In the genomic region with DNA sequence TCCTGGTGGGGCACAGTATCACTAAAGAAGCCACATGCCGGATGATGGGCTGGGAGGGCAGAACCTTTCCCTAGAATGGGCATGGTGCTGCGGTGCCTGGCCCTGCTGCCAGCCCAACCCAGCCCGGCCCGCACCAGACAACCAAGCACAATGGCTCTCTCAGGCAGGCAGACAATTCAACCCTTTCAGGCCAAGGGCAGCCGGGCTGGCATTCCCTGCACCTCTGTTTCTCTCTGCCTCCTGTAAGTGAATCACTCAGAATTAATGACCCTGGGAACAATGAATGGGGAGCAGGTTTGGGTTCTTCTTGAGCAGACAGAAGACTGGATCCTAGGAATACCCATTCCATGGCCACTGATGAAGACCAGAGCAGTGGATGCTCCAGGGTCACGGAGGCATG, we compare ENCODE assay signal across 23 cellular contexts. TPM values are rescaled to one million over a fixed set of nuclear protein-coding genes. Genes with fewer than 3 reads are reported as not detected.
DNase-seq lines count a peak whose midpoint lies in the region; FAIRE-seq and TF ChIP-seq lines count a peak whose summit lies in the region.
"Had no signal": no experiment of that assay in that cellular context is flagged by ENCODE, and none has a peak within 500 bp of the region (broad histone marks: within the 10 kb centered on the region; RNA-seq: fewer than 3 reads in every experiment).

No MANE protein-coding gene starts in this region.

- H3K9me3 Mint-ChIP-seq in activated T-cell treated with anti-CD3 and anti-CD28 coated beads, Interleukin-2, amount 50 U/mL, for 24 hours: peaks cover 20% of the 10 kb centered on the region

- peaks cover 28% of the 10 kb centered on the region for H3K4me1 Mint-ChIP-seq in activated T-cell treated with anti-CD3 and anti-CD28 coated beads, Interleukin-2, amount 50 U/mL, for 24 hours (ENCODE audit: low read depth)

- no peak overlapping the region for H3K4me3 Mint-ChIP-seq in activated T-cell treated with anti-CD3 and anti-CD28 coated beads, Interleukin-2, amount 50 U/mL, for 24 hours
- H3K4me3 Mint-ChIP-seq: activated CD4-positive, alpha-beta T cell treated with anti-CD3 and anti-CD28 coated beads, Interleukin-2, amount 10 ng/mL, durations not matched to agents 7 days and 5 days; stimulated activated naive B cell treated with anti-CD40 and anti-IgM and Interleukin-4, amounts not matched to agents 10 μg/mL and 1 μg/mL and 100 μg/mL, for 72 hours had no signal

- no peaks in the 10 kb centered on the region for H3K27me3 ChIP-seq in esophagus squamous epithelium
- H3K27me3 ChIP-seq in suprapubic skin: no peaks in the 10 kb centered on the region
- H3K27me3 ChIP-seq: tibial artery had no signal

- no peaks in the 10 kb centered on the region for H3K27me3 Mint-ChIP-seq in activated T-cell treated with anti-CD3 and anti-CD28 coated beads, Interleukin-2, amount 50 U/mL, for 24 hours

- H3K9me3 ChIP-seq in esophagus squamous epithelium (peaks cover 0 to 13% (median 0%) of the 10 kb centered on the region in 3 donors), suprapubic skin (no peaks in the 10 kb centered on the region)
- H3K9me3 ChIP-seq: neutrophil had no signal

- H3K27ac ChIP-seq in esophagus squamous epithelium (peak overlapping the region; percentile 15 to 72 (median 63)), suprapubic skin (peak overlapping the region; percentile 57)
- H3K27ac ChIP-seq: neutrophil, WERI-Rb-1 had no signal

- intact Hi-C loops in esophagus squamous epithelium (cut with DNase I): no loop called here

- H3K36me3 ChIP-seq in esophagus squamous epithelium (no peaks in the 10 kb centered on the region), suprapubic skin (no peaks in the 10 kb centered on the region)
- H3K36me3 ChIP-seq: neutrophil, tibial artery, WERI-Rb-1 had no signal

- WGBS in esophagus squamous epithelium, 2 donors: 40 to 93% methylated on average over 1 to 3 of the region's 6 CpGs
- 86% methylated on average over 5 of the region's 6 CpGs for WGBS in suprapubic skin

- FAIRE-seq in urothelium cell line (lab: Jason Lieb, UNC): no peak
- FAIRE-seq: endothelial cell of umbilical vein, islet of Langerhans had no signal

- no peak overlapping the region for H3K27ac Mint-ChIP-seq in activated T-cell treated with anti-CD3 and anti-CD28 coated beads, Interleukin-2, amount 50 U/mL, for 24 hours
- H3K27ac Mint-ChIP-seq: activated CD4-positive, alpha-beta T cell treated with anti-CD3 and anti-CD28 coated beads, Interleukin-2, amount 10 ng/mL, durations not matched to agents 7 days and 5 days; stimulated activated naive B cell treated with anti-CD40 and anti-IgM and Interleukin-4, amounts not matched to agents 10 μg/mL and 1 μg/mL and 100 μg/mL, for 72 hours had no signal

- TF ChIP-seq POLR2A in esophagus squamous epithelium (IDR thresholded peaks at IDR 0.05): no peak
- no peak for TF ChIP-seq POLR2A in suprapubic skin (IDR thresholded peaks at IDR 0.05)

- H3K4me1 ChIP-seq in esophagus squamous epithelium (peaks cover 7 to 30% (median 18%) of the 10 kb centered on the region in 3 donors), suprapubic skin (peaks cover 23% of the 10 kb centered on the region)

- DNase-seq in anterior cingulate cortex (lab: John Stamatoyannopoulos, UW) (peak in 45 of 58 donors; percentile 7 to 86 (median 65)), esophagus squamous epithelium (lab: John Stamatoyannopoulos, UW) (no peak), middle frontal gyrus (ENCODE audit: extremely low spot score, low spot score) (peak; percentile 35), suprapubic skin (ENCODE audit: low spot score in 2 of 2) (no peak), urothelium cell line (ENCODE audit: low spot score) (no peak)
- DNase-seq in activated T-cell treated with anti-CD3 and anti-CD28 coated beads, Interleukin-2, amount 50 U/mL, for 24 hours: no peak
- DNase-seq in stimulated activated CD4-positive, alpha-beta T cell treated with anti-CD3 and anti-CD28 coated beads, Interleukin-2, amount 100 ng/mL, for 48 hours: no peak
- DNase-seq: activated CD4-positive, alpha-beta T cell treated with anti-CD3 and anti-CD28 coated beads, Interleukin-2, amount 10 ng/mL, durations not matched to agents 7 days and 5 days; activated naive CD4-positive, alpha-beta T cell treated with anti-CD3 and anti-CD28 coated beads, Interleukin-2, amount 50 U/mL, for 16 hours; aorta; central memory CD4-positive, alpha-beta T cell; dermis blood vessel endothelial cell; EL; NCI-H1694 treated with DMSO at 0.1 percent for 48 hours; NCI-H2227 treated with DMSO at 0.1 percent for 48 hours; retina; RPMI8226; stimulated activated naive B cell treated with anti-CD40 and anti-IgM and Interleukin-4, amounts not matched to agents 10 μg/mL and 1 μg/mL and 100 μg/mL, for 72 hours; tibial artery had no signal

- TF ChIP-seq EP300 in suprapubic skin (IDR thresholded peaks at IDR 0.05): no peak

- no peak overlapping the region for H3K4me3 ChIP-seq in esophagus squamous epithelium
- no peak overlapping the region for H3K4me3 ChIP-seq in suprapubic skin
- H3K4me3 ChIP-seq: tibial artery had no signal

- no peak for TF ChIP-seq CTCF in esophagus squamous epithelium (IDR thresholded peaks at IDR 0.05)
- TF ChIP-seq CTCF in suprapubic skin (IDR thresholded peaks at IDR 0.05): no peak

- peaks cover 11% of the 10 kb centered on the region for H3K36me3 Mint-ChIP-seq in activated T-cell treated with anti-CD3 and anti-CD28 coated beads, Interleukin-2, amount 50 U/mL, for 24 hours (ENCODE audit: low read depth)

RNA-seq across cellular contexts. Expression of a gene that starts 41.0 kb away (rescaled TPM):
- 10 to 100 TPM; 25.8 to 88.8 (median 52.7) TPM for total RNA-seq in esophagus squamous epithelium
- total RNA-seq in suprapubic skin: 100 to 1,000 TPM; 327 to 569 (median 449) TPM

Comparison
In these comparisons a context has a peak if more than half of its experiments do, and no peak if none do; other contexts are left out.
1. DNase-seq: peak in anterior cingulate cortex (45 of 58) and middle frontal gyrus (single experiment); none in esophagus squamous epithelium (single experiment), suprapubic skin (0 of 2), activated T-cell treated with anti-CD3 and anti-CD28 coated beads, Interleukin-2, amount 50 U/mL, for 24 hours (single experiment), urothelium cell line (single experiment) and stimulated activated CD4-positive, alpha-beta T cell treated with anti-CD3 and anti-CD28 coated beads, Interleukin-2, amount 100 ng/mL, for 48 hours (0 of 2).